In the genomic region with DNA sequence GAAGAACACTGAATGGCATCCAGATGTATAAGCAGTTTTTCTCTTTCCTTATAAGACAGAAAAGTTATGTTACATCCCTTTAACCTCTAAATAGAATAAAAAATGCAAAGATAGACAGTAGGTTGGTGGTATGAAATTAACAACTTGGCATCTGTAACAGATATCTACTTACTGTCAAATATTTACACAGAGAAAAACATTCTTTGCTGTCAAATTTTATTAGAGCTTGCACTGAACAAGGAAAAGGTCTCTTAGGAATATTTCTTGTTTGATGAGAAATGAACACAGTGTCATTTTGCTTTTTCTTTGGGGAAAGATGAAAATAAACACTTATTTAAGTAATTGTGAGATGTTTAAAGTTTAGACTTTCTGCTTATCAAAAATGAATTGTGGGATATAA, we compare ENCODE assay signal across 33 cellular contexts.
"Had no signal": no experiment of that assay in that cellular context is flagged by ENCODE, and none has a peak within 500 bp of the region (broad histone marks: within the 10 kb centered on the region; RNA-seq: fewer than 3 reads in every experiment).

No MANE protein-coding gene starts in this region.

- H3K9me3 ChIP-seq: adrenal gland, body of pancreas, breast epithelium had no signal

- H3K4me1 ChIP-seq: adrenal gland, body of pancreas, breast epithelium had no signal

- DNase-seq: activated CD4-positive, alpha-beta memory T cell treated with anti-CD3 and anti-CD28 coated beads, Interleukin-2, amount 10 ng/mL, durations not matched to agents 7 days and 5 days; activated CD4-positive, alpha-beta T cell treated with anti-CD3 and anti-CD28 coated beads for 1 hour; activated CD4-positive, alpha-beta T cell treated with anti-CD3 and anti-CD28 coated beads for 36 hours; activated CD4-positive, alpha-beta T cell treated with anti-CD3 and anti-CD28 coated beads for 48 hours; activated CD4-positive, alpha-beta T cell treated with anti-CD3 and anti-CD28 coated beads, Interleukin-2, amount 10 ng/mL, durations not matched to agents 7 days and 5 days; activated CD4-positive, alpha-beta T cell treated with anti-CD3 and anti-CD28 coated beads, Interleukin-2, amount 50 U/mL, for 48 hours; activated CD4-positive, CD25-positive, alpha-beta regulatory T cell; activated CD8-positive, alpha-beta memory T cell treated with anti-CD3 and anti-CD28 coated beads for 24 hours; activated CD8-positive, alpha-beta memory T cell treated with anti-CD3 and anti-CD28 coated beads, Interleukin-2, amount 10 ng/mL, durations not matched to agents 7 days and 5 days; activated CD8-positive, alpha-beta memory T cell treated with anti-CD3 and anti-CD28 coated beads, Interleukin-2, amount 50 U/mL, for 48 hours; activated CD8-positive, alpha-beta T cell treated with anti-CD3 and anti-CD28 coated beads, Interleukin-2, amount 10 ng/mL, durations not matched to agents 7 days and 5 days; activated effector memory CD4-positive, alpha-beta T cell treated with Interleukin-2 at 50 U/mL for 16 hours; activated gamma-delta T cell; activated naive CD4-positive, alpha-beta T cell; activated naive CD4-positive, alpha-beta T cell treated with anti-CD3 and anti-CD28 coated beads for 36 hours; activated naive CD4-positive, alpha-beta T cell treated with anti-CD3 and anti-CD28 coated beads, Interleukin-2, amount 50 U/mL, for 16 hours; activated naive CD8-positive, alpha-beta T cell treated with anti-CD3 and anti-CD28 coated beads for 36 hours; activated T-cell treated with anti-CD3 and anti-CD28 coated beads, Interleukin-2, amount 50 U/mL, for 24 hours; activated T-cell treated with anti-CD3 and anti-CD28 coated beads, Interleukin-2, amount 50 U/mL, for 48 hours; adrenal gland; amniotic stem cell; aorta; body of pancreas; brain microvascular endothelial cell; central memory CD4-positive, alpha-beta T cell; T-helper 1 cell; T-helper 2 cell; T-helper 9 cell; WERI-Rb-1 had no signal

- H3K36me3 ChIP-seq: adrenal gland, brain microvascular endothelial cell, breast epithelium, WERI-Rb-1 had no signal

- ATAC-seq: activated CD4-positive, alpha-beta T cell treated with anti-CD3 and anti-CD28 coated beads for 36 hours; activated CD4-positive, CD25-positive, alpha-beta regulatory T cell treated with anti-CD3 and anti-CD28 coated beads, Interleukin-2, amount 50 U/mL, for 24 hours; activated CD8-positive, alpha-beta memory T cell treated with anti-CD3 and anti-CD28 coated beads, Interleukin-2, amount 10 ng/mL, durations not matched to agents 7 days and 5 days; activated CD8-positive, alpha-beta T cell treated with anti-CD3 and anti-CD28 coated beads, Interleukin-2, amount 10 ng/mL, durations not matched to agents 7 days and 5 days; activated naive CD4-positive, alpha-beta T cell treated with anti-CD3 and anti-CD28 coated beads, Interleukin-2, amount 50 U/mL, for 72 hours; body of pancreas; WTC11 had no signal

- H3K27me3 ChIP-seq: adrenal gland, body of pancreas, brain microvascular endothelial cell, breast epithelium had no signal

- H3K4me3 ChIP-seq: adrenal gland, body of pancreas, breast epithelium had no signal

- H3K27ac ChIP-seq: adrenal gland, body of pancreas, brain microvascular endothelial cell, breast epithelium, WERI-Rb-1 had no signal
